8 cellular contexts compared by ENCODE assay signal in genomic region chr1:24586970-24587820, GRCh38. TPM values are rescaled to one million over a fixed set of nuclear protein-coding genes. Genes with fewer than 3 reads are reported as not detected.
A peak's percentile ranks its signal among the peaks of the same experiment; 100 is the strongest.
DNase-seq lines count a peak whose midpoint lies in the region; ATAC-seq and TF ChIP-seq lines count a peak whose summit lies in the region.

No MANE protein-coding gene starts in this region.

- H3K4me3 ChIP-seq in MM.1S (ENCODE audit: low read length) (no peak overlapping the region), heart right ventricle (no peak overlapping the region), retinal pigment epithelial cell (ENCODE audit: low read length) (no peak overlapping the region)

- H3K36me3 ChIP-seq in MM.1S (replicated peaks; ENCODE audit: insufficient read depth, low read length) (no peaks in the 10 kb centered on the region), heart right ventricle (no peaks in the 10 kb centered on the region)

- H3K27me3 ChIP-seq in MM.1S (replicated peaks; ENCODE audit: insufficient read depth, low read length), result no peaks in the 10 kb centered on the region
- H3K27me3 ChIP-seq in heart right ventricle, result peaks cover 0 to 10% (median 0%) of the 10 kb centered on the region in 7 donors

- TF ChIP-seq CTCF in GM12801 (IDR thresholded peaks at IDR 0.05; ENCODE audit: extremely low read depth, insufficient read length) (peak; percentile 78), MM.1S (IDR thresholded peaks at IDR 0.05; ENCODE audit: low read length) (peak; percentile 78), heart right ventricle (IDR thresholded peaks at IDR 0.05) (peak; percentile 38 to 77 (median 65)), retinal pigment epithelial cell (conservative IDR thresholded peaks at IDR 0.05; ENCODE audit: low read depth, low read length) (peak; percentile 83)

- ATAC-seq in heart right ventricle (peak in 2 of 8 donors; percentile 44 to 50), HG02623 (IDR thresholded peaks at IDR 0.05; ENCODE audit: unreplicated experiment) (no peak)

- H3K9ac ChIP-seq in MM.1S (ENCODE audit: low read length), result 0 out of 2 replicates have a peak overlapping the region, but pooled peaks have one; percentile 16

- H3K79me2 ChIP-seq in MM.1S (ENCODE audit: low read length), result no peaks in the 10 kb centered on the region

- H2AFZ ChIP-seq in MM.1S (ENCODE audit: low read length), result peak overlapping the region; percentile 71

- no peaks in the 10 kb centered on the region for H3K9me2 ChIP-seq in MM.1S (replicated peaks; ENCODE audit: insufficient read depth, low read length)

- WGBS in heart right ventricle, 2 donors, result 39 to 44% methylated on average over 9 of the region's 9 CpGs

- H4K20me1 ChIP-seq in MM.1S (ENCODE audit: insufficient read depth, low read length), result no peaks in the 10 kb centered on the region

- H3K4me2 ChIP-seq in MM.1S (ENCODE audit: low read depth, low read length), result peak overlapping the region; percentile 25; the same call in 1 of the 2 replicates

- no peak overlapping the region for H3K27ac ChIP-seq in MM.1S (ENCODE audit: low read length)
- H3K27ac ChIP-seq in heart right ventricle, result no peak overlapping the region

- no peaks in the 10 kb centered on the region for H3F3A ChIP-seq in MM.1S (ENCODE audit: insufficient read depth, low read length)

- intact Hi-C loops in heart right ventricle (cut with DNase I), result no loop called here

- DNase-seq in MM.1S (peak; percentile 77), SHP77 treated with DMSO at 0.1 percent for 48 hours (lab: John Stamatoyannopoulos, UW) (peak; percentile 53), heart right ventricle (peak in 1 of 2 donors; percentile 16), retinal pigment epithelial cell (ENCODE audit: low read depth) (peak; percentile 16), dedifferentiated amniotic fluid mesenchymal stem cell (ENCODE audit: extremely low spot score) (no peak)
- DNase-seq in activated naive CD4-positive, alpha-beta T cell treated with anti-CD3 and anti-CD28 coated beads, Interleukin-2, amount 50 U/mL, for 16 hours, result peak; percentile 42

- H3K9me3 ChIP-seq in MM.1S (replicated peaks; ENCODE audit: insufficient read depth, low read length), result no peaks in the 10 kb centered on the region
- H3K9me3 ChIP-seq in heart right ventricle, result no peaks in the 10 kb centered on the region

- H3K4me1 ChIP-seq in MM.1S (ENCODE audit: low read length), result peaks cover 9% of the 10 kb centered on the region
- H3K4me1 ChIP-seq in heart right ventricle, result peaks cover 0 to 13% (median 0%) of the 10 kb centered on the region in 9 donors

RNA-seq across cellular contexts. Expression of gene NCMAP, which starts 31.3 kb away (rescaled TPM):
- total RNA-seq in heart right ventricle, result under 1 TPM in 8 of 10 donors, not detected in 2; 0.05 to 0.36 (median 0.10) TPM
- polyA plus RNA-seq in heart right ventricle, result under 1 TPM; 0.01 to 0.29 TPM

RNA-seq across cellular contexts. Expression of gene SRRM1, which starts 55.9 kb away (rescaled TPM):
- total RNA-seq in heart right ventricle, result 10 to 100 TPM; 54.4 to 82.9 (median 75.8) TPM
- 10 to 100 TPM; 26.0 to 83.0 TPM for polyA plus RNA-seq in heart right ventricle
